8 cellular contexts compared by ENCODE assay signal in genomic region chr1:23567996-23568607, GRCh38. TPM values are rescaled to one million over a fixed set of nuclear protein-coding genes. Genes with fewer than 3 reads are reported as not detected.
DNase-seq lines count a peak whose midpoint lies in the region; ATAC-seq, FAIRE-seq and TF ChIP-seq lines count a peak whose summit lies in the region.

No MANE protein-coding gene starts in this region.

- H3K27me3 ChIP-seq in lower lobe of right lung (ENCODE audit: low read depth) (no peaks in the 10 kb centered on the region), thoracic aorta (replicated peaks; ENCODE audit: insufficient read depth) (no peaks in the 10 kb centered on the region)

- TF ChIP-seq CTCF in chondrocyte (IDR thresholded peaks at IDR 0.05) (peak; percentile 35), lower lobe of right lung (IDR thresholded peaks at IDR 0.05) (no peak), thoracic aorta (IDR thresholded peaks at IDR 0.05) (no peak)

- intact Hi-C loops in activated CD4-positive, alpha-beta T cell treated with anti-CD3 and anti-CD28 coated beads, Interleukin-2, amount 10 ng/mL, durations not matched to agents 24 days and 14 days (cut with micrococcal nuclease): no loop called here
- intact Hi-C loops in lower lobe of right lung (cut with DNase I): no loop called here

- H3K36me3 ChIP-seq in lower lobe of right lung (no peaks in the 10 kb centered on the region), thoracic aorta (no peaks in the 10 kb centered on the region)

- DNase-seq in activated CD4-positive, alpha-beta T cell treated with anti-CD3 and anti-CD28 coated beads, Interleukin-2, amount 10 ng/mL, durations not matched to agents 24 days and 14 days: peak; percentile 56
- no peak for DNase-seq in activated CD4-positive, alpha-beta T cell treated with anti-CD3 and anti-CD28 coated beads for 1 hour
- DNase-seq in chondrocyte (ENCODE audit: low spot score): no peak
- peak; percentile 50 for DNase-seq in lower lobe of right lung
- no peak for DNase-seq in thoracic aorta (ENCODE audit: low spot score)
- no peak for DNase-seq in GM12892 (ENCODE audit: insufficient read length)
- DNase-seq in HCEC 1CT: no peak

- no peak for TF ChIP-seq POLR2A in GM12892 (IDR thresholded peaks at IDR 0.05; ENCODE audit: low read depth, low read length)

- H3K4me1 Mint-ChIP-seq in activated CD4-positive, alpha-beta T cell treated with anti-CD3 and anti-CD28 coated beads, Interleukin-2, amount 10 ng/mL, durations not matched to agents 24 days and 14 days: peaks cover 9% of the 10 kb centered on the region
- H3K4me1 Mint-ChIP-seq in chondrocyte (ENCODE audit: low read depth): peaks cover 53% of the 10 kb centered on the region

- H3K9me3 ChIP-seq in lower lobe of right lung (no peaks in the 10 kb centered on the region), thoracic aorta (no peaks in the 10 kb centered on the region)

- no peaks in the 10 kb centered on the region for H3K9me3 Mint-ChIP-seq in activated CD4-positive, alpha-beta T cell treated with anti-CD3 and anti-CD28 coated beads, Interleukin-2, amount 10 ng/mL, durations not matched to agents 24 days and 14 days
- no peaks in the 10 kb centered on the region for H3K9me3 Mint-ChIP-seq in chondrocyte (ENCODE audit: low read depth)

- peak; percentile 56 to 57 for ATAC-seq in lower lobe of right lung
- ATAC-seq in thoracic aorta (ENCODE audit: insufficient number of reproducible peaks, low FRiP score, low read depth): no peak
- no peak for ATAC-seq in GM21825 (IDR thresholded peaks at IDR 0.05; ENCODE audit: unreplicated experiment)

- no peaks in the 10 kb centered on the region for H3K36me3 Mint-ChIP-seq in activated CD4-positive, alpha-beta T cell treated with anti-CD3 and anti-CD28 coated beads, Interleukin-2, amount 10 ng/mL, durations not matched to agents 24 days and 14 days (ENCODE audit: low read depth)
- no peaks in the 10 kb centered on the region for H3K36me3 Mint-ChIP-seq in chondrocyte (ENCODE audit: low read depth)

- H3K4me3 ChIP-seq in lower lobe of right lung (peak overlapping the region; percentile 62), thoracic aorta (peak overlapping the region; percentile 76)

- FAIRE-seq in GM12892 (lab: Jason Lieb, UNC): no peak

- H3K4me3 Mint-ChIP-seq in activated CD4-positive, alpha-beta T cell treated with anti-CD3 and anti-CD28 coated beads, Interleukin-2, amount 10 ng/mL, durations not matched to agents 24 days and 14 days: peak overlapping the region; percentile 74
- H3K4me3 Mint-ChIP-seq in chondrocyte (ENCODE audit: unreplicated experiment): peak overlapping the region; percentile 75

- no peak overlapping the region for H3K27ac Mint-ChIP-seq in activated CD4-positive, alpha-beta T cell treated with anti-CD3 and anti-CD28 coated beads, Interleukin-2, amount 10 ng/mL, durations not matched to agents 24 days and 14 days
- peak overlapping the region; percentile 93 for H3K27ac Mint-ChIP-seq in chondrocyte (ENCODE audit: unreplicated experiment)

- H3K27ac ChIP-seq in lower lobe of right lung: peak overlapping the region; percentile 88
- peak overlapping the region; percentile 81 to 86 for H3K27ac ChIP-seq in thoracic aorta

- peaks cover 55% of the 10 kb centered on the region for H3K27me3 Mint-ChIP-seq in activated CD4-positive, alpha-beta T cell treated with anti-CD3 and anti-CD28 coated beads, Interleukin-2, amount 10 ng/mL, durations not matched to agents 24 days and 14 days
- no peaks in the 10 kb centered on the region for H3K27me3 Mint-ChIP-seq in chondrocyte (ENCODE audit: low read depth)

- H3K4me1 ChIP-seq in lower lobe of right lung: peaks cover 30% of the 10 kb centered on the region
- H3K4me1 ChIP-seq in thoracic aorta (ENCODE audit: control insufficient read depth in 1 of 2, low read depth in 2 of 2): peaks cover 19 to 59% of the 10 kb centered on the region in 2 donors

RNA-seq across cellular contexts. Expression of gene ID3, which starts 8.8 kb away (rescaled TPM):
- total RNA-seq in activated CD4-positive, alpha-beta T cell treated with anti-CD3 and anti-CD28 coated beads, Interleukin-2, amount 10 ng/mL, durations not matched to agents 24 days and 14 days: 21.2 and 23.5 TPM in 2 replicates
- total RNA-seq in chondrocyte (81.8 to 330 TPM (median 83.5 TPM) in 3 replicates), lower lobe of right lung (137 TPM), thoracic aorta (100 to 1,000 TPM; 309 to 692 TPM)
- polyA plus RNA-seq in GM12892 (2012; ENCODE audit: missing spikeins): 101 TPM

RNA-seq across cellular contexts. Expression of gene E2F2, which starts 37.1 kb away (rescaled TPM):
- 30.4 and 33.7 TPM in 2 replicates for total RNA-seq in activated CD4-positive, alpha-beta T cell treated with anti-CD3 and anti-CD28 coated beads, Interleukin-2, amount 10 ng/mL, durations not matched to agents 24 days and 14 days
- total RNA-seq in chondrocyte: 0.72 to 4.3 TPM (median 0.87 TPM) in 3 replicates
- 1.1 TPM for total RNA-seq in lower lobe of right lung
- under 1 TPM; 0.14 to 0.35 TPM for total RNA-seq in thoracic aorta
- 2.0 TPM for polyA plus RNA-seq in GM12892 (2012; ENCODE audit: missing spikeins)

Comparison
In these comparisons a context has a peak if more than half of its experiments do, and no peak if none do; other contexts are left out.
1. DNase-seq: peak in activated CD4-positive, alpha-beta T cell treated with anti-CD3 and anti-CD28 coated beads, Interleukin-2, amount 10 ng/mL, durations not matched to agents 24 days and 14 days (single experiment) and lower lobe of right lung (single experiment); none in activated CD4-positive, alpha-beta T cell treated with anti-CD3 and anti-CD28 coated beads for 1 hour (single experiment), chondrocyte (single experiment), thoracic aorta (single experiment), GM12892 (single experiment) and HCEC 1CT (single experiment).
2. ATAC-seq: peak in lower lobe of right lung (2 of 2); none in thoracic aorta (single experiment) and GM21825 (single experiment).